8 cellular contexts compared by ENCODE assay signal in genomic region chr18:46250812-46251173, GRCh38.
DNase-seq lines count a peak whose midpoint lies in the region; ATAC-seq and TF ChIP-seq lines count a peak whose summit lies in the region.

No MANE protein-coding gene starts in this region.

- intact Hi-C loops in prostate gland (cut with DNase I) (no loop called here), psoas muscle (cut with DNase I) (loop anchor here in 1 of 2 donors (10.0 kb wide), 1 partner anchor 76 kb away; a partner anchor contains a TSS)

- H3K27ac Mint-ChIP-seq in chondrocyte (ENCODE audit: unreplicated experiment): peak overlapping the region; percentile 75

- H3K4me1 Mint-ChIP-seq in chondrocyte (ENCODE audit: low read depth): peaks cover 44% of the 10 kb centered on the region

- H3K9me3 ChIP-seq in prostate gland (no peaks in the 10 kb centered on the region), psoas muscle (no peaks in the 10 kb centered on the region)

- peaks cover 2% of the 10 kb centered on the region for H3K36me3 Mint-ChIP-seq in chondrocyte (ENCODE audit: low read depth)

- TF ChIP-seq POLR2A in prostate gland (IDR thresholded peaks at IDR 0.05): no peak

- H3K36me3 ChIP-seq in prostate gland (no peaks in the 10 kb centered on the region), psoas muscle (ENCODE audit: insufficient read depth in 1 of 2, low read depth in 1 of 2) (peaks cover 0 to 13% of the 10 kb centered on the region in 2 donors)

- no peaks in the 10 kb centered on the region for H3K27me3 Mint-ChIP-seq in chondrocyte (ENCODE audit: low read depth)

- ATAC-seq in GM19035 (IDR thresholded peaks at IDR 0.05; ENCODE audit: unreplicated experiment) (peak; percentile 27), HG03175 (IDR thresholded peaks at IDR 0.05; ENCODE audit: unreplicated experiment) (peak; percentile 23), HG03378 (IDR thresholded peaks at IDR 0.05; ENCODE audit: unreplicated experiment) (no peak), psoas muscle (no peak)

- H3K9me3 Mint-ChIP-seq in chondrocyte (ENCODE audit: low read depth): no peaks in the 10 kb centered on the region

- peak overlapping the region; percentile 67 to 73 for H3K27ac ChIP-seq in prostate gland
- H3K27ac ChIP-seq in psoas muscle: no peak overlapping the region

- 23% methylated on average over 2 of the region's 2 CpGs for WGBS in prostate gland
- 40 to 68% (median 65%) methylated on average over 2 of the region's 2 CpGs for WGBS in psoas muscle, 3 donors

- no peaks in the 10 kb centered on the region for H3K4me1 ChIP-seq in prostate gland (replicated peaks)
- peaks cover 27% of the 10 kb centered on the region for H3K4me1 ChIP-seq in psoas muscle

- TF ChIP-seq CTCF in chondrocyte (IDR thresholded peaks at IDR 0.05): no peak
- TF ChIP-seq CTCF in prostate gland (IDR thresholded peaks at IDR 0.05): no peak
- no peak for TF ChIP-seq CTCF in psoas muscle (IDR thresholded peaks at IDR 0.05)

- DNase-seq in chondrocyte (ENCODE audit: low spot score) (no peak), prostate gland (ENCODE audit: low spot score) (no peak), psoas muscle (no peak), NCI-H146 treated with DMSO at 0.1 percent for 48 hours (lab: John Stamatoyannopoulos, UW; ENCODE audit: unreplicated experiment) (no peak), HuH-7.5 (ENCODE audit: low spot score) (no peak)

- H3K4me3 ChIP-seq in prostate gland: no peak overlapping the region
- no peak overlapping the region for H3K4me3 ChIP-seq in psoas muscle

- H3K4me3 Mint-ChIP-seq in chondrocyte (ENCODE audit: unreplicated experiment): no peak overlapping the region

- no peaks in the 10 kb centered on the region for H3K27me3 ChIP-seq in prostate gland (replicated peaks; ENCODE audit: insufficient read depth)
- H3K27me3 ChIP-seq in psoas muscle (ENCODE audit: insufficient read depth in 3 of 3, low read length in 2 of 3): no peaks in the 10 kb centered on the region

Comparison
In these comparisons a context has a peak if more than half of its experiments do, and no peak if none do; other contexts are left out.
1. ATAC-seq: peak in GM19035 (single experiment) and HG03175 (single experiment); none in HG03378 (single experiment) and psoas muscle (0 of 4).